ENCODE assay signal across 20 cellular contexts in genomic region chr3:131326307-131326706, GRCh38. TPM values are rescaled to one million over a fixed set of nuclear protein-coding genes. Genes with fewer than 3 reads are reported as not detected.
DNase-seq lines count a peak whose midpoint lies in the region; ATAC-seq and TF ChIP-seq lines count a peak whose summit lies in the region.
"Had no signal": no experiment of that assay in that cellular context is flagged by ENCODE, and none has a peak within 500 bp of the region (broad histone marks: within the 10 kb centered on the region; RNA-seq: fewer than 3 reads in every experiment).

No MANE protein-coding gene starts in this region.

- no peak overlapping the region for H2BK5ac ChIP-seq in mesendoderm (ENCODE audit: low read length)

- ATAC-seq in GM18861 (IDR thresholded peaks at IDR 0.05; ENCODE audit: unreplicated experiment) (no peak), HG02678 (IDR thresholded peaks at IDR 0.05; ENCODE audit: unreplicated experiment) (no peak)
- ATAC-seq: gastroesophageal sphincter; GM12878; naive thymus-derived CD4-positive, alpha-beta T cell had no signal

- H3K79me2 ChIP-seq in mammary epithelial cell (ENCODE audit: insufficient read depth, low read length): no peaks in the 10 kb centered on the region
- no peaks in the 10 kb centered on the region for H3K79me2 ChIP-seq in mesendoderm (ENCODE audit: control insufficient read depth, insufficient read depth, low read length)

- no peak overlapping the region for H3K4me2 ChIP-seq in mammary epithelial cell (ENCODE audit: insufficient read depth, low read depth, low read length)
- H3K4me2 ChIP-seq in mesendoderm (ENCODE audit: low read length): no peak overlapping the region

- no peak overlapping the region for H2BK120ac ChIP-seq in mesendoderm (ENCODE audit: low read depth, low read length)

- H3K36me3 ChIP-seq in mammary epithelial cell (ENCODE audit: insufficient read depth, low read length): no peaks in the 10 kb centered on the region
- H3K36me3 ChIP-seq in mesendoderm (ENCODE audit: control insufficient read depth, insufficient read depth, low read length): no peaks in the 10 kb centered on the region
- H3K36me3 ChIP-seq: cardiac muscle cell, right atrium auricular region, vagina had no signal

- no peak overlapping the region for H3K18ac ChIP-seq in mesendoderm (ENCODE audit: low read length)

- DNase-seq in AG20443 (ENCODE audit: low spot score): peak; percentile 27
- DNase-seq in LoVo (ENCODE audit: low spot score): peak; percentile 12
- DNase-seq in mammary epithelial cell: peak; percentile 58
- peak; percentile 35 for DNase-seq in mesendoderm
- DNase-seq in NCI-H1930 (lab: John Stamatoyannopoulos, UW): no peak
- DNase-seq in DMS53 (lab: John Stamatoyannopoulos, UW): no peak
- DNase-seq: activated CD4-positive, alpha-beta T cell treated with anti-CD3 and anti-CD28 coated beads for 4 hours; dorsolateral prefrontal cortex; naive thymus-derived CD4-positive, alpha-beta T cell; NCI-H1436; NCI-H2171; NCI-H69; SHP77 had no signal

- H3K4me1 ChIP-seq in mammary epithelial cell (ENCODE audit: insufficient read depth, low read length) (peaks cover 3% of the 10 kb centered on the region), mesendoderm (ENCODE audit: control insufficient read depth, low read depth, low read length) (no peaks in the 10 kb centered on the region)
- H3K4me1 ChIP-seq: gastroesophageal sphincter, right atrium auricular region, vagina had no signal

- no peak overlapping the region for H4K8ac ChIP-seq in mesendoderm (ENCODE audit: low read depth, low read length)

- in situ Hi-C loops in mammary epithelial cell (cut with MboI; ENCODE audit: low sequenced_read_pairs in 2 of 2): no loop called here

- H3K27me3 ChIP-seq in mammary epithelial cell (ENCODE audit: insufficient read depth, low read length) (no peaks in the 10 kb centered on the region), mesendoderm (ENCODE audit: insufficient read depth, low read length, poor library complexity) (no peaks in the 10 kb centered on the region)
- H3K27me3 ChIP-seq: cardiac muscle cell, dorsolateral prefrontal cortex, gastroesophageal sphincter, right atrium auricular region, vagina had no signal

- H2BK15ac ChIP-seq in mesendoderm (replicated peaks; ENCODE audit: low read depth): no peak overlapping the region

- H3K79me1 ChIP-seq in mesendoderm (ENCODE audit: low read length): no peaks in the 10 kb centered on the region

- H3K9ac ChIP-seq in mammary epithelial cell (ENCODE audit: insufficient read depth, low read length) (no peak overlapping the region), mesendoderm (ENCODE audit: low read length) (no peak overlapping the region)

- WGBS in mammary epithelial cell (ENCODE audit: low coverage, missing lambda C conversion rate): 50% methylated on average over 1 of the region's 1 CpG
- no CpG with 5 or more reads among the region's 1 CpG for WGBS in mesendoderm (ENCODE audit: extremely low coverage, insufficient coverage, low lambda C conversion rate)

- H3K27ac ChIP-seq in mammary epithelial cell (ENCODE audit: insufficient read depth, low read depth, low read length): no peak overlapping the region
- no peak overlapping the region for H3K27ac ChIP-seq in mesendoderm (ENCODE audit: low read depth, low read length)
- H3K27ac ChIP-seq: cardiac muscle cell, gastroesophageal sphincter, right atrium auricular region, vagina had no signal

- CTCF ChIA-PET in mammary epithelial cell (lab: Charles Lee; ENCODE audit: low non-redundant PET): no interaction called here

- intact Hi-C loops in mammary epithelial cell (cut with micrococcal nuclease): no loop called here

- H3K23ac ChIP-seq in mesendoderm (ENCODE audit: low read length): no peak overlapping the region

- no peak overlapping the region for H2AFZ ChIP-seq in mammary epithelial cell (ENCODE audit: low read depth, low read length)

- no peak overlapping the region for H3K4me3 ChIP-seq in mammary epithelial cell (replicated peaks in 1 of 3; ENCODE audit: insufficient read depth in 1 of 3, low read depth in 2 of 3, low read length in 3 of 3)
- no peak overlapping the region for H3K4me3 ChIP-seq in mesendoderm (ENCODE audit: low read length)
- H3K4me3 ChIP-seq: cardiac muscle cell, dorsolateral prefrontal cortex, gastroesophageal sphincter, GM12878, right atrium auricular region, vagina had no signal

- no peak overlapping the region for H3K4ac ChIP-seq in mesendoderm (ENCODE audit: low read depth, low read length)

- H4K5ac ChIP-seq in mesendoderm (ENCODE audit: low read length): no peak overlapping the region

- no peaks in the 10 kb centered on the region for H4K20me1 ChIP-seq in mammary epithelial cell (ENCODE audit: insufficient read depth, low read length)

- H3K9me3 ChIP-seq in mammary epithelial cell (replicated peaks; ENCODE audit: insufficient read depth, low read length): no peaks in the 10 kb centered on the region
- H3K9me3 ChIP-seq: gastroesophageal sphincter, right atrium auricular region, vagina had no signal

- TF ChIP-seq CTCF in mammary epithelial cell (conservative IDR thresholded peaks at IDR 0.05 in 1 of 2, IDR thresholded peaks at IDR 0.05 in 1 of 2; ENCODE audit: extremely low read depth in 1 of 2, insufficient read depth in 1 of 2, low read depth in 1 of 2, low read length in 2 of 2): no peak

- no peak overlapping the region for H3K56ac ChIP-seq in mesendoderm (ENCODE audit: low read length)

- H2AK5ac ChIP-seq in mesendoderm (ENCODE audit: low read length): no peak overlapping the region

- no TSS peak for BruUV-seq in mammary epithelial cell (replicated peaks; lab: Mats Ljungman, UMichigan)

- dilution Hi-C loops in mammary epithelial cell (cut with HindIII; ENCODE audit: low sequenced_read_pairs): no loop called here

RNA-seq across cellular contexts. Expression of gene NUDT16, which starts 55.3 kb away (rescaled TPM):
- total RNA-seq in mammary epithelial cell: 10 to 100 TPM in 1 of 2 donors, 1 to 10 TPM in 1; 7.8 to 13.2 TPM
- 3.5 TPM for polyA plus RNA-seq in mammary epithelial cell
- 5.2 TPM for polyA minus RNA-seq in mammary epithelial cell
- polyA plus RNA-seq in mesendoderm (2013, experiment 1 of 2): 8.3 TPM
- 8.4 TPM for polyA plus RNA-seq in mesendoderm (2013, experiment 2 of 2)

Comparison
In these comparisons a context has a peak if more than half of its experiments do, and no peak if none do; other contexts are left out.
1. DNase-seq: peak in AG20443 (single experiment), LoVo (single experiment), mammary epithelial cell (single experiment) and mesendoderm (single experiment); none in NCI-H1930 (0 of 2) and DMS53 (single experiment).